1 cellular context compared by ENCODE assay signal in genomic region chr17:82963104-82963950, GRCh38.
TF ChIP-seq lines count a peak whose summit lies in the region.

No MANE protein-coding gene starts in this region.

TF ChIP-seq in IMR-90, 13 proteins besides CTCF, POLR2A, EP300 and RAD21:
- TF ChIP-seq, protein P1, sequence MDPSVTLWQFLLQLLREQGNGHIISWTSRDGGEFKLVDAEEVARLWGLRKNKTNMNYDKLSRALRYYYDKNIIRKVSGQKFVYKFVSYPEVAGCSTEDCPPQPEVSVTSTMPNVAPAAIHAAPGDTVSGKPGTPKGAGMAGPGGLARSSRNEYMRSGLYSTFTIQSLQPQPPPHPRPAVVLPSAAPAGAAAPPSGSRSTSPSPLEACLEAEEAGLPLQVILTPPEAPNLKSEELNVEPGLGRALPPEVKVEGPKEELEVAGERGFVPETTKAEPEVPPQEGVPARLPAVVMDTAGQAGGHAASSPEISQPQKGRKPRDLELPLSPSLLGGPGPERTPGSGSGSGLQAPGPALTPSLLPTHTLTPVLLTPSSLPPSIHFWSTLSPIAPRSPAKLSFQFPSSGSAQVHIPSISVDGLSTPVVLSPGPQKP (IDR thresholded peaks at IDR 0.05; ENCODE audit: borderline replicate concordance, low read depth, low read length), result no peak
- TF ChIP-seq SMC3 (IDR thresholded peaks at IDR 0.05; ENCODE audit: low read depth, low read length) (peak; percentile 97), FOS (IDR thresholded peaks at IDR 0.05; ENCODE audit: low read depth, low read length) (no peak), CEBPB (IDR thresholded peaks at IDR 0.05; ENCODE audit: low read depth, low read length) (no peak), RCOR1 (IDR thresholded peaks at IDR 0.05; ENCODE audit: insufficient replicate concordance, low read length) (no peak), MXI1 (IDR thresholded peaks at IDR 0.05; ENCODE audit: borderline replicate concordance, low read depth, low read length) (no peak), CHD1 (IDR thresholded peaks at IDR 0.05; ENCODE audit: low read depth, low read length) (no peak)
- TF ChIP-seq, protein P2, sequence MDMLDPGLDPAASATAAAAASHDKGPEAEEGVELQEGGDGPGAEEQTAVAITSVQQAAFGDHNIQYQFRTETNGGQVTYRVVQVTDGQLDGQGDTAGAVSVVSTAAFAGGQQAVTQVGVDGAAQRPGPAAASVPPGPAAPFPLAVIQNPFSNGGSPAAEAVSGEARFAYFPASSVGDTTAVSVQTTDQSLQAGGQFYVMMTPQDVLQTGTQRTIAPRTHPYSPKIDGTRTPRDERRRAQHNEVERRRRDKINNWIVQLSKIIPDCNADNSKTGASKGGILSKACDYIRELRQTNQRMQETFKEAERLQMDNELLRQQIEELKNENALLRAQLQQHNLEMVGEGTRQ (IDR thresholded peaks at IDR 0.05; ENCODE audit: low read depth, low read length), result no peak
